ENCODE assay signal across 1 cellular context in genomic region chr4:153618831-153619230, GRCh38.
TF ChIP-seq lines count a peak whose summit lies in the region.

No MANE protein-coding gene starts in this region.

TF ChIP-seq in GM23338, 12 proteins besides CTCF, POLR2A, EP300 and RAD21 (continued from another document):
- TF ChIP-seq REST (IDR thresholded peaks at IDR 0.05; ENCODE audit: unreplicated experiment) (no peak), EZH2phosphoT487 (IDR thresholded peaks at IDR 0.05; ENCODE audit: unreplicated experiment) (no peak), ZNF331 (CRISPR knock-in tag; IDR thresholded peaks at IDR 0.05; ENCODE audit: low read depth) (no peak), POLR2AphosphoS5 (IDR thresholded peaks at IDR 0.05; ENCODE audit: low read depth) (no peak), ZNF462 (CRISPR knock-in tag; IDR thresholded peaks at IDR 0.05) (no peak), ZNF114 (CRISPR knock-in tag; IDR thresholded peaks at IDR 0.05) (no peak), STAT1 (IDR thresholded peaks at IDR 0.05; ENCODE audit: unreplicated experiment) (no peak), EZH2 (IDR thresholded peaks at IDR 0.05; ENCODE audit: low read depth, unreplicated experiment) (no peak)
